ENCODE assay signal across 23 cellular contexts in the genomic region with DNA sequence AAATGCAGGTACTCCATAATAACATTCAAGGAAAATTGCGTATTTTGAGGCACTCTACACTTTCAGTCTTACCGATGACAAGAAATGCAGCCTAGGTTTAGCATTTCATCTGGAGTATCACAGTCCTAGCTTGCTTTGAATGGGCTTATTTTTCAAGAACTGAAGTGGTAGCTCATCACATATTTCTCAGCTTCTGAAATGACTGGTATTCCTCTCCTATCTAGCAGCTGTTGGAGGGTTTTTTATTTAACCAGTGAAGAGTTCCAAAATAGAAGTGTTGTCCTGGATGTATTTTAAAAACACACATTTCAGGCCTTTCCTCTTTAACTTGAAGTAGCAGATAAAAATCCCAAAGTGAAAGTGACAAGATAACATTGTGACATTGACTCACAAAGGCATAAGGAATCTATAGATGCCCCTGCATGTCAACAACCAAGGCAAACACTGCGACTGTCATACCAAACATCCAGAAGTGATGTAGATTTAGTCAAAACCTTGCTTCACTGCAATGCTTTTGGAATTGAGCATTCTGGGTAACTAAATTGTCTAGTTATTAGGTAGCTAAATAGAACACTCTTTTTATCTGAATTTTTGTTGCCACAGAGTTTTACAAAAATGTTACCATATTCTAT.
DNase-seq lines count a peak whose midpoint lies in the region; TF ChIP-seq lines count a peak whose summit lies in the region.
"Had no signal": no experiment of that assay in that cellular context is flagged by ENCODE, and none has a peak within 500 bp of the region (broad histone marks: within the 10 kb centered on the region; RNA-seq: fewer than 3 reads in every experiment).

No MANE protein-coding gene starts in this region.

- in situ Hi-C loops in mammary epithelial cell (cut with MboI; ENCODE audit: low sequenced_read_pairs in 2 of 2): no loop called here

- H3K79me2 ChIP-seq in OCI-LY1 (ENCODE audit: insufficient read depth, low read length) (no peaks in the 10 kb centered on the region), mesendoderm (ENCODE audit: control insufficient read depth, insufficient read depth, low read length) (no peaks in the 10 kb centered on the region), mammary epithelial cell (ENCODE audit: insufficient read depth, low read length) (no peaks in the 10 kb centered on the region)

- no peak overlapping the region for H3K4me3 ChIP-seq in cardiac muscle cell
- H3K4me3 ChIP-seq in left ventricle myocardium inferior: no peak overlapping the region
- no peak overlapping the region for H3K4me3 ChIP-seq in OCI-LY1 (ENCODE audit: low read depth, low read length, poor library complexity, severe bottlenecking)
- no peak overlapping the region for H3K4me3 ChIP-seq in mesendoderm (ENCODE audit: low read length)
- H3K4me3 ChIP-seq in mammary epithelial cell (replicated peaks in 1 of 3; ENCODE audit: insufficient read depth in 1 of 3, low read depth in 2 of 3, low read length in 3 of 3): no peak overlapping the region
- H3K4me3 ChIP-seq: A549, PC-9 had no signal

- no CpG with 5 or more reads among the region's 3 CpGs for WGBS in mesendoderm (ENCODE audit: extremely low coverage, insufficient coverage, low lambda C conversion rate)
- 68% methylated on average over 3 of the region's 3 CpGs for WGBS in mammary epithelial cell (ENCODE audit: low coverage, missing lambda C conversion rate)

- peak overlapping the region; percentile 31 for H3K4me2 ChIP-seq in OCI-LY1 (ENCODE audit: low read length)
- H3K4me2 ChIP-seq in mesendoderm (ENCODE audit: low read length): no peak overlapping the region
- H3K4me2 ChIP-seq in mammary epithelial cell (ENCODE audit: insufficient read depth, low read depth, low read length): no peak overlapping the region
- H3K4me2 ChIP-seq: A549, PC-9 had no signal

- no peak overlapping the region for H4K8ac ChIP-seq in mesendoderm (ENCODE audit: low read depth, low read length)

- no peak overlapping the region for H4K5ac ChIP-seq in mesendoderm (ENCODE audit: low read length)

- H3K9me3 ChIP-seq in cardiac muscle cell (ENCODE audit: low read depth): no peaks in the 10 kb centered on the region
- H3K9me3 ChIP-seq in left ventricle myocardium inferior (replicated peaks): no peaks in the 10 kb centered on the region
- H3K9me3 ChIP-seq in OCI-LY1 (ENCODE audit: low read length): no peaks in the 10 kb centered on the region
- peaks cover 26% of the 10 kb centered on the region for H3K9me3 ChIP-seq in mammary epithelial cell (replicated peaks; ENCODE audit: insufficient read depth, low read length)
- H3K9me3 ChIP-seq: A549, BE2C had no signal

- H3K56ac ChIP-seq in mesendoderm (ENCODE audit: low read length): no peak overlapping the region

- no peak overlapping the region for H3K4ac ChIP-seq in mesendoderm (ENCODE audit: low read depth, low read length)

- no peak overlapping the region for H2BK5ac ChIP-seq in mesendoderm (ENCODE audit: low read length)

- H3K4me1 ChIP-seq in cardiac muscle cell (ENCODE audit: low read depth) (peaks cover 17% of the 10 kb centered on the region), left ventricle myocardium inferior (no peaks in the 10 kb centered on the region), OCI-LY1 (ENCODE audit: insufficient read depth, low read length, severe bottlenecking) (peaks cover 8% of the 10 kb centered on the region), mesendoderm (ENCODE audit: control insufficient read depth, low read depth, low read length) (peaks cover 2% of the 10 kb centered on the region), mammary epithelial cell (ENCODE audit: insufficient read depth, low read length) (no peaks in the 10 kb centered on the region)
- H3K4me1 ChIP-seq: A549, BE2C had no signal

- no peak overlapping the region for H3K9ac ChIP-seq in OCI-LY1 (ENCODE audit: low read length)
- H3K9ac ChIP-seq in mesendoderm (ENCODE audit: low read length): no peak overlapping the region
- H3K9ac ChIP-seq in mammary epithelial cell (ENCODE audit: insufficient read depth, low read length): no peak overlapping the region

- CTCF ChIA-PET in mammary epithelial cell (lab: Charles Lee; ENCODE audit: low non-redundant PET): no interaction called here

- H3K27me3 ChIP-seq in cardiac muscle cell (no peaks in the 10 kb centered on the region), left ventricle myocardium inferior (ENCODE audit: low read depth) (no peaks in the 10 kb centered on the region), OCI-LY1 (ENCODE audit: insufficient read depth, low read length) (no peaks in the 10 kb centered on the region), mesendoderm (ENCODE audit: insufficient read depth, low read length, poor library complexity) (no peaks in the 10 kb centered on the region), mammary epithelial cell (ENCODE audit: insufficient read depth, low read length) (no peaks in the 10 kb centered on the region)
- H3K27me3 ChIP-seq: BE2C had no signal

- H4K20me1 ChIP-seq in OCI-LY1 (ENCODE audit: insufficient read depth, low read length) (no peaks in the 10 kb centered on the region), mammary epithelial cell (ENCODE audit: insufficient read depth, low read length) (no peaks in the 10 kb centered on the region)

- dilution Hi-C loops in mammary epithelial cell (cut with HindIII; ENCODE audit: low sequenced_read_pairs): no loop called here

- no peaks in the 10 kb centered on the region for H3F3A ChIP-seq in OCI-LY1 (ENCODE audit: insufficient read depth, low read length)

- H3K36me3 ChIP-seq in cardiac muscle cell: no peaks in the 10 kb centered on the region
- no peaks in the 10 kb centered on the region for H3K36me3 ChIP-seq in left ventricle myocardium inferior
- no peaks in the 10 kb centered on the region for H3K36me3 ChIP-seq in OCI-LY1 (ENCODE audit: insufficient read depth, low read length)
- H3K36me3 ChIP-seq in mesendoderm (ENCODE audit: control insufficient read depth, insufficient read depth, low read length): no peaks in the 10 kb centered on the region
- no peaks in the 10 kb centered on the region for H3K36me3 ChIP-seq in mammary epithelial cell (ENCODE audit: insufficient read depth, low read length)
- H3K36me3 ChIP-seq: BE2C had no signal

- no peaks in the 10 kb centered on the region for H3K79me1 ChIP-seq in mesendoderm (ENCODE audit: low read length)

- DNase-seq in cardiac muscle cell (ENCODE audit: low read depth in 1 of 2, low spot score in 1 of 2): no peak
- no peak for DNase-seq in left ventricle myocardium inferior
- peak; percentile 36 for DNase-seq in mesendoderm
- DNase-seq in superior temporal gyrus (ENCODE audit: extremely low spot score): peak; percentile 70
- no peak for DNase-seq in NOMO-1 treated with dmso at 0.1 percent for 144 hours (lab: John Stamatoyannopoulos, UW; ENCODE audit: unreplicated experiment)
- DNase-seq in stimulated activated naive CD4-positive, alpha-beta T cell treated with Interleukin-2 at 50 U/mL for 16 hours (lab: John Stamatoyannopoulos, UW): no peak
- no peak for DNase-seq in mammary epithelial cell
- DNase-seq: BE2C, GOT3, HCEC 1CT, KBM-7, MV-4-11, NCI-H1105 treated with DMSO at 0.1 percent for 48 hours, NCI-H2029 treated with DMSO at 0.1 percent for 48 hours, NCI-H2171 treated with DMSO at 0.1 percent for 48 hours, NCI-H524 treated with DMSO at 0.1 percent for 48 hours, NCI-H82, PC-9, RPMI8226, SHP77 had no signal

- no TSS peak for BruUV-seq in mammary epithelial cell (replicated peaks; lab: Mats Ljungman, UMichigan)

- no peak overlapping the region for H2BK120ac ChIP-seq in mesendoderm (ENCODE audit: low read depth, low read length)

- H3K18ac ChIP-seq in mesendoderm (ENCODE audit: low read length): no peak overlapping the region

- no peaks in the 10 kb centered on the region for H3K9me2 ChIP-seq in OCI-LY1 (ENCODE audit: low read depth, low read length)

- H2AK5ac ChIP-seq in mesendoderm (ENCODE audit: low read length): no peak overlapping the region

- H2BK15ac ChIP-seq in mesendoderm (replicated peaks; ENCODE audit: low read depth): no peak overlapping the region

- intact Hi-C loops in left ventricle myocardium inferior (cut with micrococcal nuclease): no loop called here
- intact Hi-C loops in mammary epithelial cell (cut with micrococcal nuclease): no loop called here

- TF ChIP-seq CTCF in cardiac muscle cell (IDR thresholded peaks at IDR 0.05; ENCODE audit: low read depth, low read length): no peak
- TF ChIP-seq CTCF in left ventricle myocardium inferior (IDR thresholded peaks at IDR 0.05; ENCODE audit: borderline replicate concordance): no peak
- TF ChIP-seq CTCF in OCI-LY1 (IDR thresholded peaks at IDR 0.05; ENCODE audit: low read length): no peak
- no peak for TF ChIP-seq CTCF in mammary epithelial cell (conservative IDR thresholded peaks at IDR 0.05 in 1 of 2, IDR thresholded peaks at IDR 0.05 in 1 of 2; ENCODE audit: extremely low read depth in 1 of 2, insufficient read depth in 1 of 2, low read depth in 1 of 2, low read length in 2 of 2)

- H2AFZ ChIP-seq in OCI-LY1 (ENCODE audit: low read length) (peak overlapping the region; percentile 71; the same call in 1 of the 2 replicates), mammary epithelial cell (ENCODE audit: low read depth, low read length) (no peak overlapping the region)
- H2AFZ ChIP-seq: PC-9 had no signal

- H3K27ac ChIP-seq in cardiac muscle cell: peak overlapping the region; percentile 42
- H3K27ac ChIP-seq in left ventricle myocardium inferior (replicated peaks): no peak overlapping the region
- no peak overlapping the region for H3K27ac ChIP-seq in OCI-LY1 (ENCODE audit: low read depth, low read length, poor library complexity, severe bottlenecking)
- H3K27ac ChIP-seq in mesendoderm (ENCODE audit: low read depth, low read length): no peak overlapping the region
- no peak overlapping the region for H3K27ac ChIP-seq in mammary epithelial cell (ENCODE audit: insufficient read depth, low read depth, low read length)
- H3K27ac ChIP-seq: A549, HL-60, PC-9 had no signal

- no peak overlapping the region for H3K23ac ChIP-seq in mesendoderm (ENCODE audit: low read length)

Comparison
In these comparisons a context has a peak if more than half of its experiments do, and no peak if none do; other contexts are left out.
1. DNase-seq: peak in mesendoderm (single experiment) and superior temporal gyrus (single experiment); none in cardiac muscle cell (0 of 2), left ventricle myocardium inferior (single experiment), NOMO-1 treated with dmso at 0.1 percent for 144 hours (single experiment), stimulated activated naive CD4-positive, alpha-beta T cell treated with Interleukin-2 at 50 U/mL for 16 hours (single experiment) and mammary epithelial cell (single experiment).